ENCODE assay signal across 8 cellular contexts in genomic region chr4:77819409-77819835, GRCh38. TPM values are rescaled to one million over a fixed set of nuclear protein-coding genes. Genes with fewer than 3 reads are reported as not detected.
A peak's percentile ranks its signal among the peaks of the same experiment; 100 is the strongest.
DNase-seq lines count a peak whose midpoint lies in the region; ATAC-seq and TF ChIP-seq lines count a peak whose summit lies in the region.

No MANE protein-coding gene starts in this region.

- DNase-seq in CD8-positive, alpha-beta memory T cell: peak in 2 of 5 donors; percentile 81 to 89
- DNase-seq in kidney epithelial cell (ENCODE audit: low read depth): no peak
- DNase-seq in stimulated activated CD8-positive, alpha-beta memory T cell treated with anti-CD3 and anti-CD28 coated beads, Interleukin-2, amount 100 ng/mL, for 48 hours (ENCODE audit: low read depth in 2 of 2): peak; percentile 19 to 66
- no peak for DNase-seq in A172 (ENCODE audit: low spot score)
- DNase-seq in NCI-H1436 (lab: John Stamatoyannopoulos, UW): no peak

- H3K4me1 ChIP-seq in CD8-positive, alpha-beta memory T cell (ENCODE audit: insufficient read depth, low read length): peaks cover 56% of the 10 kb centered on the region

- no peaks in the 10 kb centered on the region for H3K36me3 ChIP-seq in CD8-positive, alpha-beta memory T cell (ENCODE audit: insufficient read depth, low read length)
- no peaks in the 10 kb centered on the region for H3K36me3 ChIP-seq in KOPT-K1 (ENCODE audit: insufficient read depth, low read length)
- no peaks in the 10 kb centered on the region for H3K36me3 ChIP-seq in kidney epithelial cell (ENCODE audit: control insufficient read depth, insufficient read depth, low read length)

- H3K27me3 Mint-ChIP-seq in CD8-positive, alpha-beta memory T cell: peaks cover 0 to 8% of the 10 kb centered on the region in 2 donors
- H3K27me3 Mint-ChIP-seq in brain: peaks cover 9% of the 10 kb centered on the region

- peak overlapping the region; percentile 95 to 99 (median 99) for H3K4me3 Mint-ChIP-seq in CD8-positive, alpha-beta memory T cell
- peak overlapping the region; percentile 98 to 100 (median 98) for H3K4me3 Mint-ChIP-seq in brain

- CTCF ChIA-PET in CD8-positive, alpha-beta memory T cell (lab: Charles Lee): interaction anchor here (0.8 to 3.2 kb wide), 8 partner anchors 19 to 66 kb away, joined by 3 to 68 read pairs (median 16); partner anchors contain the start of gene MRPL1

- ATAC-seq in GM21447 (IDR thresholded peaks at IDR 0.05; ENCODE audit: unreplicated experiment): peak; percentile 9

- peaks cover 0 to 6% (median 2%) of the 10 kb centered on the region in 5 donors for H3K9me3 Mint-ChIP-seq in CD8-positive, alpha-beta memory T cell
- peaks cover 0 to 5% (median 0%) of the 10 kb centered on the region in 5 experiments for H3K9me3 Mint-ChIP-seq in brain

- H3K27me3 ChIP-seq in CD8-positive, alpha-beta memory T cell (ENCODE audit: insufficient read depth, low read length, poor library complexity, severe bottlenecking): no peaks in the 10 kb centered on the region
- H3K27me3 ChIP-seq in kidney epithelial cell (ENCODE audit: control insufficient read depth, insufficient read depth, low read length): no peaks in the 10 kb centered on the region

- peak overlapping the region; percentile 75 for H3K4me3 ChIP-seq in CD8-positive, alpha-beta memory T cell (ENCODE audit: low read length)
- H3K4me3 ChIP-seq in kidney epithelial cell (ENCODE audit: low read depth, low read length): peak overlapping the region; percentile 95

- POLR2A ChIA-PET in CD8-positive, alpha-beta memory T cell (lab: Charles Lee): interaction anchor here (0.5 to 8.0 kb wide), 10 partner anchors 8 to 51 kb away, joined by 3 to 394 read pairs (median 4); partner anchors contain the start of gene MRPL1

- H3K9me3 ChIP-seq in CD8-positive, alpha-beta memory T cell (ENCODE audit: low read length): no peaks in the 10 kb centered on the region
- H3K9me3 ChIP-seq in KOPT-K1 (ENCODE audit: insufficient read depth, low read length, poor library complexity, severe bottlenecking): no peaks in the 10 kb centered on the region

- H3K27ac Mint-ChIP-seq in CD8-positive, alpha-beta memory T cell: peak overlapping the region; percentile 96 to 100 (median 98)
- peak overlapping the region; percentile 99 to 100 (median 100) for H3K27ac Mint-ChIP-seq in brain

- H3K36me3 Mint-ChIP-seq in CD8-positive, alpha-beta memory T cell: peaks cover 4 to 43% (median 7%) of the 10 kb centered on the region in 3 donors
- H3K36me3 Mint-ChIP-seq in brain: no peaks in the 10 kb centered on the region

- H3K4me1 Mint-ChIP-seq in CD8-positive, alpha-beta memory T cell: peaks cover 51 to 70% (median 63%) of the 10 kb centered on the region in 3 donors
- peaks cover 49% of the 10 kb centered on the region for H3K4me1 Mint-ChIP-seq in brain

- H3K27ac ChIP-seq in CD8-positive, alpha-beta memory T cell (ENCODE audit: low read depth, low read length): peak overlapping the region; percentile 97
- H3K27ac ChIP-seq in KOPT-K1 (ENCODE audit: low read depth, low read length, poor library complexity, severe bottlenecking): peak overlapping the region; percentile 85

- TF ChIP-seq CTCF in brain (conservative IDR thresholded peaks at IDR 0.05) (no peak), kidney epithelial cell (IDR thresholded peaks at IDR 0.05; ENCODE audit: insufficient read depth, low read length, poor library complexity, severe bottlenecking) (no peak)

RNA-seq across cellular contexts. Expression of gene CNOT6L, which starts 0.3 kb away (rescaled TPM):
- total RNA-seq in CD8-positive, alpha-beta memory T cell: 100 to 1,000 TPM in 1 of 2 experiments, 10 to 100 TPM in 1; 96.5 to 100 TPM
- 45.2 TPM for polyA plus RNA-seq in CD8-positive, alpha-beta memory T cell
- 5.8 TPM for polyA plus RNA-seq in brain (ENCODE audit: insufficient read depth, low read depth, low replicate concordance)
- total RNA-seq in kidney epithelial cell: 11.8 and 15.8 TPM in 2 replicates
- 4.6 and 4.7 TPM in 2 replicates for total RNA-seq in A172 (2014; rRNA removed; shearing (Covaris generic))

RNA-seq across cellular contexts. Expression of gene MRPL1, which starts 43.2 kb away (rescaled TPM):
- total RNA-seq in CD8-positive, alpha-beta memory T cell: 10 to 100 TPM; 88.4 to 93.8 TPM
- 26.5 TPM for polyA plus RNA-seq in CD8-positive, alpha-beta memory T cell
- polyA plus RNA-seq in brain (ENCODE audit: insufficient read depth, low read depth, low replicate concordance): 6.6 TPM
- total RNA-seq in kidney epithelial cell: 32.0 and 35.8 TPM in 2 replicates
- 35.2 and 50.4 TPM in 2 replicates for total RNA-seq in A172 (2014; rRNA removed; shearing (Covaris generic))

Comparison
In these comparisons a context has a peak if more than half of its experiments do, and no peak if none do; other contexts are left out.
1. DNase-seq: peak in stimulated activated CD8-positive, alpha-beta memory T cell treated with anti-CD3 and anti-CD28 coated beads, Interleukin-2, amount 100 ng/mL, for 48 hours (2 of 2); none in kidney epithelial cell (single experiment), A172 (single experiment) and NCI-H1436 (single experiment).